In the genomic region with DNA sequence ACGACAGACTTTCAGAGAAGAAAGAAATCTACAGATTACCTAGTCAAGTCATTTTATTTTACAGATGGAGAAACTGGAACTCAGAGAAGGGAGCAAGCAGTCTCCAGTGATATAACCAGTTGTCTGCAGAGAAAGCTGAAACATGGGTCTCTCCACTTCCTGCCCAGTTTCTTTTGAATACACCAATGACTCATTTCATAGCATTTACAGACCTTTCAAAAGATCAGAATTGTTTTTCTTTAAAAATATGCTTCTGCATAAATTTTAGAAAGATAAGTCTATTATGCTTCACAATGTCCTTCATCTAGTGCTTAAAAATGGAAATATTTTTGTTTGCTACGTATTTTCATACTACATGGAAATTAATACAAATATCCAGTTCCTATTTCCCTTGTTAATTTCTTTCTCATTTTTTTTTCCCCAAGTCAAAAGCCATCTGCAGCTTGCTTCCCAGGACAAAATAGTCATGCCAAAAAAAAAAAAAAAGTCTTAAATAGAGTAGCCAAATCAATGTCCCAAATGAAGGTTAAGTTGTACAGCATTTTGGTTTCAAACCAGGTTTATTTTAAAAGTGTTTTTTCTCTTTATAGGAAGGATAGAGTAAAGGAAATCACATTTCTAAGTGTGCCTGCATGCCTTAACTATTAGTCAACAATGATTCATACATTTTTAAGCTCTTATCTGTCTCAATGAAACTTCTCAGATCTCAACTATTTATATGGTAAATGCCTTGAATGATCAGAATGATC, we compare ENCODE assay signal across 8 cellular contexts. TPM values are rescaled to one million over a fixed set of nuclear protein-coding genes. Genes with fewer than 3 reads are reported as not detected.
DNase-seq lines count a peak whose midpoint lies in the region; ATAC-seq and TF ChIP-seq lines count a peak whose summit lies in the region.

No MANE protein-coding gene starts in this region.

- no peak for DNase-seq in Caco-2
- no peak for DNase-seq in activated B cell treated with CpG ODN at 0.5 μM for 24 hours
- DNase-seq in left ventricle myocardium inferior = no peak
- no peak for DNase-seq in suprapubic skin (ENCODE audit: low spot score in 2 of 2)
- DNase-seq in 8988T = no peak
- no peak for DNase-seq in SK-N-DZ (ENCODE audit: low spot score)

- peak; percentile 59 for ATAC-seq in GM19452 (IDR thresholded peaks at IDR 0.05; ENCODE audit: unreplicated experiment)
- ATAC-seq in HG03442 (IDR thresholded peaks at IDR 0.05; ENCODE audit: unreplicated experiment) = peak; percentile 74
- ATAC-seq in activated B cell treated with CpG ODN at 0.5 μM for 24 hours (ENCODE audit: low read depth) = no peak

- peaks cover 14% of the 10 kb centered on the region for H3K36me3 Mint-ChIP-seq in Caco-2 (ENCODE audit: insufficient read depth, unreplicated experiment)
- no peaks in the 10 kb centered on the region for H3K36me3 Mint-ChIP-seq in activated B cell treated with CpG ODN at 0.5 μM for 24 hours (ENCODE audit: low read depth)

- 37% methylated on average over 2 of the region's 2 CpGs for WGBS in suprapubic skin

- no peak for TF ChIP-seq EP300 in suprapubic skin (IDR thresholded peaks at IDR 0.05)

- H3K36me3 ChIP-seq in Caco-2 (ENCODE audit: control insufficient read depth, insufficient read depth, low read length) (no peaks in the 10 kb centered on the region), left ventricle myocardium inferior (no peaks in the 10 kb centered on the region), suprapubic skin (no peaks in the 10 kb centered on the region)

- H3K4me1 Mint-ChIP-seq in Caco-2 (ENCODE audit: low read depth, unreplicated experiment) (peaks cover 45% of the 10 kb centered on the region), activated B cell treated with CpG ODN at 0.5 μM for 24 hours (peaks cover 27% of the 10 kb centered on the region)

- POLR2A ChIA-PET in Caco-2 (lab: Charles Lee) (no interaction called here), activated B cell treated with CpG ODN at 0.5 μM for 24 hours (lab: Charles Lee) (interaction anchor here (0.7 to 2.2 kb wide), 4 partner anchors 9 to 347 kb away, joined by 3 to 11 read pairs (median 6); partner anchors contain the start of gene ARHGAP18)

- H3K9me3 ChIP-seq in Caco-2 (no peaks in the 10 kb centered on the region), left ventricle myocardium inferior (replicated peaks) (no peaks in the 10 kb centered on the region), suprapubic skin (no peaks in the 10 kb centered on the region)

- H3K27me3 Mint-ChIP-seq in Caco-2 (ENCODE audit: insufficient read depth, unreplicated experiment) (no peaks in the 10 kb centered on the region), activated B cell treated with CpG ODN at 0.5 μM for 24 hours (no peaks in the 10 kb centered on the region)

- H3K9me3 Mint-ChIP-seq in Caco-2 (ENCODE audit: unreplicated experiment) (no peaks in the 10 kb centered on the region), activated B cell treated with CpG ODN at 0.5 μM for 24 hours (no peaks in the 10 kb centered on the region)

- H3K4me3 Mint-ChIP-seq in Caco-2 (ENCODE audit: unreplicated experiment) (no peak overlapping the region), activated B cell treated with CpG ODN at 0.5 μM for 24 hours (peak overlapping the region; percentile 32)

- H3K27ac Mint-ChIP-seq in Caco-2 (ENCODE audit: unreplicated experiment) (peak overlapping the region; percentile 73), activated B cell treated with CpG ODN at 0.5 μM for 24 hours (peak overlapping the region; percentile 85)

- H3K4me1 ChIP-seq in Caco-2 (peaks cover 39% of the 10 kb centered on the region), left ventricle myocardium inferior (peaks cover 49% of the 10 kb centered on the region), suprapubic skin (peaks cover 35% of the 10 kb centered on the region)

- H3K4me3 ChIP-seq in Caco-2 (ENCODE audit: low read depth, low read length) = no peak overlapping the region
- H3K4me3 ChIP-seq in left ventricle myocardium inferior = no peak overlapping the region
- no peak overlapping the region for H3K4me3 ChIP-seq in suprapubic skin

- CTCF ChIA-PET in Caco-2 (lab: Charles Lee) = no interaction called here
- CTCF ChIA-PET in activated B cell treated with CpG ODN at 0.5 μM for 24 hours (lab: Charles Lee) = interaction anchor here (0.8 to 2.9 kb wide), 4 partner anchors 9 to 75 kb away, joined by 3 to 12 read pairs (median 4); no protein-coding TSS in a partner anchor

- H3K27ac ChIP-seq in left ventricle myocardium inferior (replicated peaks) = peak overlapping the region; percentile 72
- peak overlapping the region; percentile 78 for H3K27ac ChIP-seq in suprapubic skin

- no peak for TF ChIP-seq CTCF in Caco-2 (IDR thresholded peaks at IDR 0.05; ENCODE audit: insufficient read depth in 1 of 2, low read depth in 1 of 2, low read length in 1 of 2, severe bottlenecking in 1 of 2, unreplicated experiment in 1 of 2)
- TF ChIP-seq CTCF in activated B cell treated with CpG ODN at 0.5 μM for 24 hours (IDR thresholded peaks at IDR 0.05) = no peak
- TF ChIP-seq CTCF in left ventricle myocardium inferior (IDR thresholded peaks at IDR 0.05; ENCODE audit: borderline replicate concordance) = no peak
- TF ChIP-seq CTCF in suprapubic skin (IDR thresholded peaks at IDR 0.05) = no peak

- no peaks in the 10 kb centered on the region for H3K27me3 ChIP-seq in Caco-2 (replicated peaks; ENCODE audit: control insufficient read depth, insufficient read depth, low read length)
- H3K27me3 ChIP-seq in left ventricle myocardium inferior (ENCODE audit: low read depth) = no peaks in the 10 kb centered on the region
- no peaks in the 10 kb centered on the region for H3K27me3 ChIP-seq in suprapubic skin

- intact Hi-C loops in Caco-2 (cut with micrococcal nuclease; ENCODE audit: unreplicated experiment) (no loop called here), activated B cell treated with CpG ODN at 0.5 μM for 24 hours (cut with micrococcal nuclease) (loop anchor here (1.0 to 5.0 kb wide), 6 partner anchors 11 to 348 kb away; no protein-coding TSS in a partner anchor), left ventricle myocardium inferior (cut with micrococcal nuclease) (no loop called here)

- TF ChIP-seq POLR2A in suprapubic skin (IDR thresholded peaks at IDR 0.05) = no peak

- no TSS peak for BruUV-seq in Caco-2 (replicated peaks; lab: Mats Ljungman, UMichigan)

RNA-seq across cellular contexts. Expression of gene ARHGAP18, which starts 36.9 kb away (rescaled TPM):
- total RNA-seq in Caco-2 (2022) (15.0 and 15.6 TPM in 2 replicates), activated B cell treated with CpG ODN at 0.5 μM for 24 hours (7.9 and 9.0 TPM in 2 replicates), left ventricle myocardium inferior (5.6 TPM), suprapubic skin (10 to 100 TPM in 2 of 4 donors, 1 to 10 TPM in 2; 7.1 to 14.2 (median 11.0) TPM)
- polyA plus RNA-seq in SK-N-DZ (2014; cell fraction: cytosol; rRNA removed) = 0.83 and 1.2 TPM in 2 replicates
- polyA plus RNA-seq in SK-N-DZ (2014; cell fraction: nucleus; rRNA removed) = 0.19 and 0.30 TPM in 2 replicates
